9 cellular contexts compared by ENCODE assay signal in the genomic region with DNA sequence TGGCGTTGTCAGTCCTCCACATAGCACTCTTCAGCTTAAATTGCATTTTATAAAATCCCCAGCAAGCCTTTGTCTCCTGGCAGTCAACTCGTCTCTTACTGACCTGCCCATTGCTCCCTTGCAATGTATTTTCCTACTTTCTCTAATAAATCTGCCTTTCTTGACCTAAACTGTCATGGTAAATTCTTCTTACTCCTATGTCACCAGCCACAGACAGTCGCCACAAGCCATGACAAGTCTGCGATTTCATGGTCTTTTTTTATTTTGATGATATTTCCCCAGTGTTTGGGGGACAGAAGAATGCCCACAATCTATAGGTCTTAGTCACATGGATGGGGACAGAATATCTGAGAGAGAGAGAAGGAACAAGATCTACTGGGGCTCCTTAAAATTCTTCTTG. TPM values are rescaled to one million over a fixed set of nuclear protein-coding genes. Genes with fewer than 3 reads are reported as not detected.
DNase-seq lines count a peak whose midpoint lies in the region; ATAC-seq and TF ChIP-seq lines count a peak whose summit lies in the region.
"Had no signal": no experiment of that assay in that cellular context is flagged by ENCODE, and none has a peak within 500 bp of the region (broad histone marks: within the 10 kb centered on the region; RNA-seq: fewer than 3 reads in every experiment).

No MANE protein-coding gene starts in this region.

- BruUV-seq in MCF 10A (replicated peaks; lab: Mats Ljungman, UMichigan): no TSS peak

- H3K27me3 Mint-ChIP-seq in memory B cell (no peaks in the 10 kb centered on the region), MCF 10A (ENCODE audit: insufficient read depth, unreplicated experiment) (no peaks in the 10 kb centered on the region)

- H3K27ac Mint-ChIP-seq in memory B cell: peak overlapping the region; percentile 69
- H3K27ac Mint-ChIP-seq in MCF 10A (ENCODE audit: low read depth, unreplicated experiment): no peak overlapping the region

- ATAC-seq in GM18498 (IDR thresholded peaks at IDR 0.05; ENCODE audit: unreplicated experiment): peak; percentile 27
- peak; percentile 16 for ATAC-seq in GM21619 (IDR thresholded peaks at IDR 0.05; ENCODE audit: unreplicated experiment)
- ATAC-seq in memory B cell (ENCODE audit: low read depth): no peak
- ATAC-seq in GM19351 (IDR thresholded peaks at IDR 0.05; ENCODE audit: unreplicated experiment): no peak

- POLR2A ChIA-PET in MCF 10A (lab: Yijun Ruan, JAX): interaction anchor here (0.8 to 1.4 kb wide), 2 partner anchors 11 to 13 kb away, joined by 3 to 4 read pairs; no protein-coding TSS in a partner anchor

- intact Hi-C loops in MCF 10A (cut with micrococcal nuclease): no loop called here

- no peaks in the 10 kb centered on the region for H3K9me3 Mint-ChIP-seq in memory B cell
- H3K9me3 Mint-ChIP-seq in MCF 10A (ENCODE audit: unreplicated experiment): no peaks in the 10 kb centered on the region

- DNase-seq in memory B cell (ENCODE audit: low spot score in 2 of 2): no peak
- DNase-seq in NCI-H748 (lab: John Stamatoyannopoulos, UW; ENCODE audit: unreplicated experiment): no peak
- no peak for DNase-seq in MCF 10A (ENCODE audit: unreplicated experiment)
- no peak for DNase-seq in NCI-H524 treated with DMSO at 0.1 percent for 48 hours (lab: John Stamatoyannopoulos, UW)

- H3K9me3 ChIP-seq in KOPT-K1 (ENCODE audit: insufficient read depth, low read length, poor library complexity, severe bottlenecking): no peaks in the 10 kb centered on the region

- H3K4me1 Mint-ChIP-seq in memory B cell (peaks cover 45% of the 10 kb centered on the region), MCF 10A (ENCODE audit: insufficient read depth, unreplicated experiment) (peaks cover 7% of the 10 kb centered on the region)

- no peak for TF ChIP-seq CTCF in MCF 10A (IDR thresholded peaks at IDR 0.05; ENCODE audit: unreplicated experiment)

- H3K36me3 ChIP-seq in KOPT-K1 (ENCODE audit: insufficient read depth, low read length): peaks cover 69% of the 10 kb centered on the region

- CTCF ChIA-PET in MCF 10A (lab: Yijun Ruan, JAX): interaction anchor here (0.6 to 0.9 kb wide), 2 partner anchors 93 to 204 kb away, joined by 3 read pairs; no protein-coding TSS in a partner anchor

- H3K27ac ChIP-seq in KOPT-K1 (ENCODE audit: low read depth, low read length, poor library complexity, severe bottlenecking): peak overlapping the region; percentile 57

- H3K4me3 Mint-ChIP-seq in memory B cell (peak overlapping the region; percentile 27), MCF 10A (ENCODE audit: unreplicated experiment) (no peak overlapping the region)
- H3K4me3 Mint-ChIP-seq: neural crest cell had no signal

- H3K36me3 Mint-ChIP-seq in memory B cell: peaks cover 24% of the 10 kb centered on the region
- peaks cover 15% of the 10 kb centered on the region for H3K36me3 Mint-ChIP-seq in MCF 10A (ENCODE audit: insufficient read depth, unreplicated experiment)

RNA-seq across cellular contexts. Expression of a gene that starts 8.4 kb away (rescaled TPM):
- 7.3 and 8.8 TPM in 2 replicates for total RNA-seq in MCF 10A (2022)

RNA-seq across cellular contexts. Expression of a gene that starts 28.0 kb away (rescaled TPM):
- 23.2 and 26.3 TPM in 2 replicates for total RNA-seq in MCF 10A (2022)

Comparison
In these comparisons a context has a peak if more than half of its experiments do, and no peak if none do; other contexts are left out.
1. ATAC-seq: peak in GM18498 (single experiment) and GM21619 (single experiment); none in memory B cell (single experiment) and GM19351 (single experiment).